Comparison of ENCODE assay signal across 8 cellular contexts in the genomic region with DNA sequence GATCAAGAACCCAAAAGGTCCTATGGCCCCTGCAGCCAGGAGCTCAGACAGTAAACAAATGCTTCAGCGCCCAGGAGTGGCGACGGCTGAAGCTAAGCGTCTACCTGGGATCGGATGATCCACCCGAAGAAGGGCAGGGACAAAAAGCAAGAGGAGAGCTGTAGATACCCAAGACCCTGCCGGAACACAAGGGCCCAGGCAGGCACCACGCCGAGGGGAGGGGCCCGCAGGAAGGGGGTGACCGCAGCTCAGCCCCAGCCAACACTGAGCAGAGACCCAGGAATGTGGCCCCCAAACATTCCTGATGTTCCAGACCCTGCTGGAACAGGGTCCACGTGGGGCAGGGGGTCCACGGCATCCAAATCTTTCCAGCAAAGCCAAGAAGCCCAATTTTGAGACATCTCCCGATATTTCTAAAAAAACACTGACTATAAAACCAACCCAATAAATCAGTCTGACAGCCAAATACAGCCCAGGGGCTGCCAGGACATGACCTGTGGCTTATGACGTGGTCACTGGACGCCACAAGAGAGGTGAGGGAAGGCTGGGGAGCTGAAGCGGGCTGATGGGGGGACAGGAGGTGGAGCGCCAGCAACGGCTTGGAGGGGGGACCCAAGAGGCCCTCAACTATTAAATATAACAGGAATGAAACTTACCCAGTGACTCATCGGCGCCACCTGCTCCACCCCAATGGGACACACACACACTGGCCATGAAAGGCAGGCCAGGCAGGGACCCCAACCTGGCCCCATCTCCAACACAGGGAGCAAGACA. TPM values are rescaled to one million over a fixed set of nuclear protein-coding genes. Genes with fewer than 3 reads are reported as not detected.
DNase-seq lines count a peak whose midpoint lies in the region; ATAC-seq, FAIRE-seq and TF ChIP-seq lines count a peak whose summit lies in the region.

No MANE protein-coding gene starts in this region.

- FAIRE-seq in HepG2 (lab: Jason Lieb, UNC): no peak
- FAIRE-seq in astrocyte (lab: Jason Lieb, UNC): no peak

- H2BK5ac ChIP-seq in mesendoderm (ENCODE audit: low read length): no peak overlapping the region

- H3K36me3 ChIP-seq in HepG2 (replicated peaks in 1 of 2; ENCODE audit: control insufficient read depth in 1 of 2, insufficient read depth in 2 of 2, low read length in 2 of 2) (no peaks in the 10 kb centered on the region; a peak in 2 of 5 replicates), right lobe of liver (no peaks in the 10 kb centered on the region), astrocyte (ENCODE audit: insufficient read depth, low read length) (no peaks in the 10 kb centered on the region), mesendoderm (ENCODE audit: control insufficient read depth, insufficient read depth, low read length) (no peaks in the 10 kb centered on the region)

- H3K36me3 Mint-ChIP-seq in astrocyte (ENCODE audit: low read depth, unreplicated experiment): peaks cover 11% of the 10 kb centered on the region

- H2BK120ac ChIP-seq in mesendoderm (ENCODE audit: low read depth, low read length): no peak overlapping the region

- no peaks in the 10 kb centered on the region for H3K27me3 Mint-ChIP-seq in astrocyte (ENCODE audit: low read depth, unreplicated experiment)

- WGBS in HepG2 (ENCODE audit: low lambda C conversion rate): 95% methylated on average over 16 of the region's 21 CpGs
- 76% methylated on average over 11 of the region's 21 CpGs for WGBS in right lobe of liver (ENCODE audit: insufficient coverage, low coverage, low lambda C conversion rate, missing lambda C conversion rate)
- no CpG with 5 or more reads among the region's 21 CpGs for WGBS in mesendoderm (ENCODE audit: extremely low coverage, insufficient coverage, low lambda C conversion rate)

- POLR2A ChIA-PET in HepG2 (lab: Yijun Ruan, JAX): interaction anchor here (1.5 kb wide), 1 partner anchor 10 kb away, joined by 9 read pairs; no protein-coding TSS in a partner anchor

- intact Hi-C loops in HepG2 (cut with micrococcal nuclease; ENCODE audit: unreplicated experiment): no loop called here
- intact Hi-C loops in right lobe of liver (cut with DNase I): no loop called here

- no peak for TF ChIP-seq POLR2A in HepG2 (IDR thresholded peaks at IDR 0.05; ENCODE audit: insufficient read depth in 1 of 2, low read depth in 2 of 2, low read length in 2 of 2)
- TF ChIP-seq POLR2A in right lobe of liver (IDR thresholded peaks at IDR 0.05): no peak

- H3K79me2 ChIP-seq in HepG2 (ENCODE audit: insufficient read depth, low read length) (peaks cover 19% of the 10 kb centered on the region), astrocyte (ENCODE audit: insufficient read depth, low read length) (peaks cover 97% of the 10 kb centered on the region), mesendoderm (ENCODE audit: control insufficient read depth, insufficient read depth, low read length) (peaks cover 80% of the 10 kb centered on the region)

- peak; percentile 25; the same call in 1 of the 2 replicates for TF ChIP-seq CTCF in HepG2 (CRISPR knock-in tag; IDR thresholded peaks at IDR 0.05)
- TF ChIP-seq CTCF in right lobe of liver (IDR thresholded peaks at IDR 0.05): no peak
- TF ChIP-seq CTCF in astrocyte (IDR thresholded peaks at IDR 0.05; ENCODE audit: insufficient read depth, low read depth, low read length): no peak

- H3K9me3 ChIP-seq in HepG2 (ENCODE audit: low read length) (no peaks in the 10 kb centered on the region), right lobe of liver (no peaks in the 10 kb centered on the region), astrocyte (ENCODE audit: insufficient read depth, low read depth, low read length) (no peaks in the 10 kb centered on the region)

- TF ChIP-seq EP300 in HepG2 (IDR thresholded peaks at IDR 0.05; ENCODE audit: low read depth in 2 of 2, low read length in 2 of 2): no peak
- TF ChIP-seq EP300 in HepG2 (CRISPR knock-in tag; IDR thresholded peaks at IDR 0.05; ENCODE audit: borderline replicate concordance): no peak

- H3K79me1 ChIP-seq in mesendoderm (ENCODE audit: low read length): peaks cover 44% of the 10 kb centered on the region

- H3K27ac ChIP-seq in HepG2 (ENCODE audit: extremely low read length, insufficient read depth, low read length): no peak overlapping the region
- H3K27ac ChIP-seq in right lobe of liver: no peak overlapping the region
- H3K27ac ChIP-seq in astrocyte (ENCODE audit: low read depth, low read length): peak overlapping the region; percentile 49
- H3K27ac ChIP-seq in mesendoderm (ENCODE audit: low read depth, low read length): no peak overlapping the region

- H4K5ac ChIP-seq in mesendoderm (ENCODE audit: low read length): no peak overlapping the region

- H3K4me3 ChIP-seq in HepG2 (replicated peaks in 1 of 3; ENCODE audit: insufficient read depth in 1 of 3, low read depth in 2 of 3, low read length in 3 of 3) (no peak overlapping the region), right lobe of liver (no peak overlapping the region), astrocyte (ENCODE audit: insufficient read depth, low read depth, low read length) (no peak overlapping the region), mesendoderm (ENCODE audit: low read length) (no peak overlapping the region)

- no peak overlapping the region for H3K4me3 Mint-ChIP-seq in astrocyte (ENCODE audit: unreplicated experiment)

- H3K23ac ChIP-seq in mesendoderm (ENCODE audit: low read length): no peak overlapping the region

- H3K4me1 Mint-ChIP-seq in astrocyte (ENCODE audit: low read depth, unreplicated experiment): peaks cover 67% of the 10 kb centered on the region

- H4K8ac ChIP-seq in mesendoderm (ENCODE audit: low read depth, low read length): no peak overlapping the region

- BruUV-seq in HepG2 (replicated peaks; lab: Mats Ljungman, UMichigan): no TSS peak

- peak overlapping the region; percentile 51 for H3K56ac ChIP-seq in mesendoderm (ENCODE audit: low read length)

- DNase-seq in HepG2 (ENCODE audit: low spot score) (no peak), right lobe of liver (no peak), astrocyte (ENCODE audit: low read depth) (peak; percentile 56), mesendoderm (no peak), HuH-7 (ENCODE audit: low spot score) (no peak), NCI-H345 treated with DMSO at 0.1 percent for 48 hours (lab: John Stamatoyannopoulos, UW; ENCODE audit: unreplicated experiment) (no peak)

- no peaks in the 10 kb centered on the region for H3K9me3 Mint-ChIP-seq in astrocyte (ENCODE audit: unreplicated experiment)

- no peak overlapping the region for H3K4me2 ChIP-seq in HepG2 (ENCODE audit: low read depth, low read length)
- peak overlapping the region; percentile 72 for H3K4me2 ChIP-seq in astrocyte (ENCODE audit: low read length)
- H3K4me2 ChIP-seq in mesendoderm (ENCODE audit: low read length): no peak overlapping the region

- H2BK15ac ChIP-seq in mesendoderm (replicated peaks; ENCODE audit: low read depth): no peak overlapping the region

- H2AFZ ChIP-seq in HepG2 (ENCODE audit: low read length): no peak overlapping the region
- no peak overlapping the region for H2AFZ ChIP-seq in astrocyte (ENCODE audit: low read depth, low read length)

- peak overlapping the region; percentile 81 for H3K27ac Mint-ChIP-seq in astrocyte (ENCODE audit: unreplicated experiment)

- no peaks in the 10 kb centered on the region for H3K27me3 ChIP-seq in HepG2 (ENCODE audit: control insufficient read depth in 1 of 2, insufficient read depth in 2 of 2, low read length in 2 of 2)
- H3K27me3 ChIP-seq in right lobe of liver: no peaks in the 10 kb centered on the region
- no peaks in the 10 kb centered on the region for H3K27me3 ChIP-seq in astrocyte (ENCODE audit: insufficient read depth, low read length)
- H3K27me3 ChIP-seq in mesendoderm (ENCODE audit: insufficient read depth, low read length, poor library complexity): no peaks in the 10 kb centered on the region

- H3K4me1 ChIP-seq in HepG2 (ENCODE audit: insufficient read depth, low read length) (peaks cover 47% of the 10 kb centered on the region), right lobe of liver (peaks cover 0 to 9% (median 2%) of the 10 kb centered on the region in 4 donors), astrocyte (ENCODE audit: insufficient read depth, low read length) (peaks cover 80% of the 10 kb centered on the region), mesendoderm (ENCODE audit: control insufficient read depth, low read depth, low read length) (peaks cover 21% of the 10 kb centered on the region)

- H4K20me1 ChIP-seq in HepG2 (ENCODE audit: insufficient read depth, low read length): peaks cover 17% of the 10 kb centered on the region; the same call in 1 of the 2 replicates
- H4K20me1 ChIP-seq in astrocyte (ENCODE audit: insufficient read depth, low read length): peaks cover 87% of the 10 kb centered on the region

- no peak overlapping the region for H3K4ac ChIP-seq in mesendoderm (ENCODE audit: low read depth, low read length)

- H3K9ac ChIP-seq in HepG2 (ENCODE audit: insufficient read depth, low read depth, low read length) (no peak overlapping the region), astrocyte (ENCODE audit: low read length) (peak overlapping the region; percentile 64), mesendoderm (ENCODE audit: low read length) (no peak overlapping the region)

- H2AK5ac ChIP-seq in mesendoderm (ENCODE audit: low read length): no peak overlapping the region

- no peak for TF ChIP-seq RAD21 in HepG2 (CRISPR knock-in tag; IDR thresholded peaks at IDR 0.05)

- CTCF ChIA-PET in HepG2 (lab: Yijun Ruan, JAX; ENCODE audit: low intra/inter-chr PET ratio, low total read pairs): no interaction called here

- ATAC-seq in HepG2 (no peak), right lobe of liver (no peak), GM21381 (IDR thresholded peaks at IDR 0.05; ENCODE audit: unreplicated experiment) (no peak), HG02610 (IDR thresholded peaks at IDR 0.05; ENCODE audit: unreplicated experiment) (no peak)

- in situ Hi-C loops in HepG2 (cut with HindIII; ENCODE audit: extremely low pct_ligation_motif_present, low pct_unique_long_range_greater_than_20kb): no loop called here

- no peak overlapping the region for H3K18ac ChIP-seq in mesendoderm (ENCODE audit: low read length)

RNA-seq across cellular contexts. Expression of a gene that starts 58.9 kb away (rescaled TPM):
- total RNA-seq in HepG2 (2016; rRNA removed; fragmentation: Illumina TruSeq; extraction: Trizol): 5.7 and 6.1 TPM in 2 replicates
- 10.5 and 12.4 TPM in 2 replicates for total RNA-seq in HepG2 (2016; cell fraction: cytosol; rRNA removed; fragmentation: Illumina TruSeq; extraction: Trizol; ENCODE audit: low read depth)
- 5.6 and 7.1 TPM in 2 replicates for total RNA-seq in HepG2 (2016; cell fraction: insoluble cytoplasmic fraction; rRNA removed; fragmentation: Illumina TruSeq; extraction: Trizol)
- total RNA-seq in HepG2 (2016; cell fraction: membrane; rRNA removed; fragmentation: Illumina TruSeq; extraction: Trizol): 15.2 and 16.6 TPM in 2 replicates
- 12.4 and 13.1 TPM in 2 replicates for total RNA-seq in HepG2 (2016; cell fraction: nucleus; rRNA removed; fragmentation: Illumina TruSeq; extraction: Trizol)
- polyA plus RNA-seq in HepG2 (2011; rRNA removed): 4.5 and 4.8 TPM in 2 replicates
- 2.8 and 4.1 TPM in 2 replicates for polyA plus RNA-seq in HepG2 (2011; cell fraction: cytosol; rRNA removed)
- 30.4 and 39.4 TPM in 2 replicates for polyA plus RNA-seq in HepG2 (2011; cell fraction: nucleus; rRNA removed)
- 32.8 and 41.1 TPM in 2 replicates for polyA plus RNA-seq in HepG2 (2012)
- polyA plus RNA-seq in HepG2 (2016; cell fraction: cytosol; fragmentation: Illumina TruSeq; extraction: Trizol; ENCODE audit: low read depth): 2.8 and 3.1 TPM in 2 replicates
- 17.3 and 24.8 TPM in 2 replicates for polyA plus RNA-seq in HepG2 (2016; cell fraction: insoluble cytoplasmic fraction; fragmentation: Illumina TruSeq; extraction: Trizol; ENCODE audit: low read depth)
- 7.1 and 8.9 TPM in 2 replicates for polyA plus RNA-seq in HepG2 (2016; cell fraction: membrane; fragmentation: Illumina TruSeq; extraction: Trizol; ENCODE audit: low read depth)
- 43.0 and 54.1 TPM in 2 replicates for polyA plus RNA-seq in HepG2 (2016; cell fraction: nucleus; fragmentation: Illumina TruSeq; extraction: Trizol; ENCODE audit: insufficient read depth, low read depth)
- 21.9 and 23.2 TPM in 2 replicates for polyA minus RNA-seq in HepG2 (2011; rRNA and poly(A)+ RNA removed; ENCODE audit: low replicate concordance)
- 16.5 and 17.0 TPM in 2 replicates for polyA minus RNA-seq in HepG2 (2011; cell fraction: cytosol; rRNA and poly(A)+ RNA removed)
- 20.9 and 22.6 TPM in 2 replicates for polyA minus RNA-seq in HepG2 (2011; cell fraction: nucleus; rRNA and poly(A)+ RNA removed)
- 10 to 100 TPM; 38.1 to 87.5 (median 45.0) TPM for total RNA-seq in right lobe of liver
- total RNA-seq in astrocyte: 425 and 489 TPM in 2 replicates
- polyA plus RNA-seq in mesendoderm (2013, experiment 1 of 2): 129 TPM
- polyA plus RNA-seq in mesendoderm (2013, experiment 2 of 2): 129 TPM
